ENCODE assay signal across 21 cellular contexts in the genomic region with DNA sequence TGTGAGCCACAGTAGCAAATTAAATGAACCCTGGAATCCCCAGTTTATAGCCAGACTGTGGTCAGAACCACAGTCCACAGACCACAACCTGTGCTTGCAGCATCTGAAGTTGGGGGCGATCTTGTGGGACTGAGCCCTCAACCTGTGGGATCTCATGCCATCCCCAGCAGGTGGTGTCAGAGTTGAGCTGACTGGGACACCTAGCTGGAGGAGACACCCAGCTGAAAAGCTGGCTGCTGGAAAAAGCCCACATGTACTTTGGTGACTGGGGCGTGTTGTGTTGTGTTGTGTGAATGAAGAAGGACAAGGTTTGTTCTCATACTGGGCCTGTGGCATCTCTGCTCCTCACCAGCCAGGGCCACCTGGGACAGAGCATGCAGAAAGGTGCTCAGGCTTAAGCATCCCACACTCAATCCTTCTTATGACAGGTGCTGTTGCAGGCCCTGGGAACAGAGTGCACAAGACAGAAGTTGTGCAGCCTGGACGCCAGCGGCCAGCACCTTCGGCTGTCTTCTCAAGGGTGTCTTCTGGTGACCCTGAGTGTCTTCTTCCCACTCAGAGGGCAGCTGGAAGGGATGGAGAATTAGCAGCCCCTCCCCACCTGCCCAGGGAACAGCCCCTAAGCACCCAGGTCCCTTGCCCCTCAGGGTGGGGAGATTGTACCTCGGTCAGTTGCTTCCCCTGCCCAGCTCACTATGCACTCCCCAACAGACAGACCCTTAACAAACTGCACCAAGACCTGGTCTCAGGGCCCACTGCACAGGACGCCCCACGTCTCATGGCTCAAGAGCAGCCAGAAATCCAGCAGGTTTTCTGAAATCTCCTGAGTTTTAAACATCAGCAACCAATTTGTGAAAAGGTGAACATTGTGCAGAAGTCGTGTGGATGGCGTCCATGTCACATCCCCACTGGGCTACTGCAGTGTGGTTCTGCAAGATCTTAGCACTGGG. TPM values are rescaled to one million over a fixed set of nuclear protein-coding genes. Genes with fewer than 3 reads are reported as not detected.
"Had no signal": no experiment of that assay in that cellular context is flagged by ENCODE, and none has a peak within 500 bp of the region (broad histone marks: within the 10 kb centered on the region; RNA-seq: fewer than 3 reads in every experiment).

No MANE protein-coding gene starts in this region.

- ATAC-seq: activated naive CD4-positive, alpha-beta T cell treated with anti-CD3 and anti-CD28 coated beads, Interleukin-2, amount 50 U/mL, for 72 hours; mucosa of descending colon; natural killer cell; stimulated activated naive CD8-positive, alpha-beta T cell treated with anti-CD3 and anti-CD28 coated beads, Interleukin-15, amount 100 ng/mL, for 72 hours; WTC11 had no signal

- H3K4me3 ChIP-seq: mucosa of descending colon, prostate gland, testis had no signal

- H3K9me3 ChIP-seq: mucosa of descending colon, prostate gland, testis had no signal

- H3K27ac ChIP-seq: brain microvascular endothelial cell, prostate gland, testis had no signal

- H3K36me3 ChIP-seq: brain microvascular endothelial cell, prostate gland had no signal

- H3K27me3 ChIP-seq: testis had no signal

- DNase-seq: activated CD4-positive, alpha-beta T cell treated with anti-CD3 and anti-CD28 coated beads, Interleukin-2, amount 10 ng/mL, durations not matched to agents 24 days and 14 days; activated effector memory CD4-positive, alpha-beta T cell treated with Interleukin-2 at 50 U/mL for 16 hours; activated T-cell treated with anti-CD3 and anti-CD28 coated beads, Interleukin-2, amount 50 U/mL, for 1 hour; amygdala; brain microvascular endothelial cell; cerebellar nuclear complex; dermis blood vessel endothelial cell; erythroblast; hypothalamus; mucosa of descending colon; natural killer cell; nucleus accumbens; stimulated activated CD4-positive, alpha-beta T cell treated with anti-CD3 and anti-CD28 coated beads, Interleukin-4, amount 100 ng/mL, for 24 hours; stimulated activated naive CD8-positive, alpha-beta T cell treated with anti-CD3 and anti-CD28 coated beads, Interleukin-15, amount 100 ng/mL, for 72 hours; T-helper 1 cell; testis had no signal

- H3K4me1 ChIP-seq: prostate gland, testis had no signal

RNA-seq across cellular contexts. Expression of a gene that starts 2.2 kb away (rescaled TPM):
- total RNA-seq: activated CD4-positive, alpha-beta T cell treated with anti-CD3 and anti-CD28 coated beads, Interleukin-2, amount 10 ng/mL, durations not matched to agents 24 days and 14 days; activated CD8-positive, alpha-beta memory T cell treated with anti-CD3 and anti-CD28 coated beads for 36 hours; activated naive CD4-positive, alpha-beta T cell treated with anti-CD3 and anti-CD28 coated beads, Interleukin-2, amount 50 U/mL, for 72 hours; dermis blood vessel endothelial cell; mucosa of descending colon; natural killer cell; ureter; WTC11 had no signal

RNA-seq across cellular contexts. Expression of a gene that starts 4.2 kb away (rescaled TPM):
- total RNA-seq: activated CD4-positive, alpha-beta T cell treated with anti-CD3 and anti-CD28 coated beads, Interleukin-2, amount 10 ng/mL, durations not matched to agents 24 days and 14 days; activated CD8-positive, alpha-beta memory T cell treated with anti-CD3 and anti-CD28 coated beads for 36 hours; activated naive CD4-positive, alpha-beta T cell treated with anti-CD3 and anti-CD28 coated beads, Interleukin-2, amount 50 U/mL, for 72 hours; dermis blood vessel endothelial cell; ureter had no signal

RNA-seq across cellular contexts. Expression of a gene that starts 39.0 kb away (rescaled TPM):
- total RNA-seq: activated CD4-positive, alpha-beta T cell treated with anti-CD3 and anti-CD28 coated beads, Interleukin-2, amount 10 ng/mL, durations not matched to agents 24 days and 14 days; activated CD8-positive, alpha-beta memory T cell treated with anti-CD3 and anti-CD28 coated beads for 36 hours; activated naive CD4-positive, alpha-beta T cell treated with anti-CD3 and anti-CD28 coated beads, Interleukin-2, amount 50 U/mL, for 72 hours; dermis blood vessel endothelial cell; mucosa of descending colon; natural killer cell; ureter; WTC11 had no signal
